8 cellular contexts compared by ENCODE assay signal in the genomic region with DNA sequence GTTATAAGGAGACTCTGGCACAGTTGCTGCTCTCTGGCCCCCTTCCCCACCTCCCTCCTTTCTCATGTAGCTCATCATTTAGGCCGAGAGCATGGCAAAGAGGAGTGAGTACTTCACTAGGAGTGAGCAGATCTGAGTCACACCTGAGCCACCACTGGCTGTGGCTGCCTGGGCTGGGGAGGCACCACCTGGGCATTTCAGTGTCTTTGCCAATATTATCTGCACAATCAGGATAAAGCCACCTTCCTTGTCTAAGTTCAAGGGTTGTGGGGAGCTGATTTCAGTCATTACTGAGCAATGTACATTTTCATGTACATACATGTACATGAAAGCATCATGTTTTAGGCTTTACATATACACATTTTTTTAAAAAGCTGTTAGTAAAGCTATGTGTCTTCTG. TPM values are rescaled to one million over a fixed set of nuclear protein-coding genes. Genes with fewer than 3 reads are reported as not detected.
"Had no signal": no experiment of that assay in that cellular context is flagged by ENCODE, and none has a peak within 500 bp of the region (broad histone marks: within the 10 kb centered on the region; RNA-seq: fewer than 3 reads in every experiment).

No MANE protein-coding gene starts in this region.

RNA-seq across cellular contexts. Expression of a gene that starts 18.5 kb away (rescaled TPM):
- total RNA-seq: epithelial cell of proximal tubule, left colon, lower leg skin, myocyte, pulmonary artery endothelial cell, right cardiac atrium, skeletal muscle tissue, thyroid gland had no signal
- polyA plus RNA-seq: right cardiac atrium had no signal
